ENCODE assay signal across 10 cellular contexts in the genomic region with DNA sequence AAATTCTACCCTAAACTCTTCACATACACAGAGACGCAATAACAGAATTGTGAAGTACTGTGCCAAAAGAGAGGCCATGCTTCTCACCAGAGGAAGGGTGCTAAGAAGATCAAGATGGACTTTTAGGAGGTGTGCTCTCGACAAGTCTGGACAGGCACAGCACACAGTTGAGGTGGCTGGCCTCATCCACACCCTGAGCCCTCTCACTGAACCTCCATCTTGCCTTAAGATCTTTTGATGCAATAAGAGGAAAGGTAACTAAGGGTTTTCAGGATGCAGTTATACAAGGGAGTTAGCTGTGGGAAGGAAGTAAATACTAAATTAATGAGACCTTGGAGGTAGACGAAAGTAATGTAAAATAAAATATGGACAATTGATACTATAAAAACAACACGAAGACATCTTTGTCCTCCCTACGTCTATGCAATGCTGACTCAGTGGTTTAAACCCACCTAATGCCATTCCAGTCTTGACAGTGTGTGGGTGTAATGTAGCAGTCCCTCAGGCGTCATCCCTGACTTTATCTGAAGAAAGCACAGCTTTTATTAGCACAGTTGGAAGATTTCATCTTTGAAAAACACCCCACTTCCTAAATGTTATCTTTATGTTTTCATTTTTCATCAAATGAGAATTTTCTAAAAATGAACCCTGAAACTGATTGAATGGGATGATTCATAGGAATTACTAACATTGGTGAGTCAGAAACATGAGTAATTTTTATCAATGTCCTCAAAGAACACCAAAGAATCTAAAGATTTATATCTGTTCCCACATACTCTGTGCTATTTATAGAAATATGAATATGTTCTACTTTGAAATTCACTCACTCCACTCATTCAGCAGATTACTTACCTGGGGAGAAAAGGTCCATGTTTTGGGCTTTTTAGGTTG. TPM values are rescaled to one million over a fixed set of nuclear protein-coding genes. Genes with fewer than 3 reads are reported as not detected.
DNase-seq lines count a peak whose midpoint lies in the region; ATAC-seq and TF ChIP-seq lines count a peak whose summit lies in the region.
"Had no signal": no experiment of that assay in that cellular context is flagged by ENCODE, and none has a peak within 500 bp of the region (broad histone marks: within the 10 kb centered on the region; RNA-seq: fewer than 3 reads in every experiment).

No MANE protein-coding gene starts in this region.

- no peak overlapping the region for H3K4me3 Mint-ChIP-seq in chondrocyte (ENCODE audit: unreplicated experiment)

- no peak for TF ChIP-seq CTCF in chondrocyte (IDR thresholded peaks at IDR 0.05)
- TF ChIP-seq CTCF in omental fat pad (IDR thresholded peaks at IDR 0.05): no peak

- H3K9me3 Mint-ChIP-seq in chondrocyte (ENCODE audit: low read depth): peaks cover 9% of the 10 kb centered on the region

- DNase-seq in Daoy (ENCODE audit: low read depth) (peak; percentile 77), M059J (ENCODE audit: low read depth) (peak; percentile 77), chondrocyte (ENCODE audit: low spot score) (no peak), omental fat pad (ENCODE audit: low spot score) (no peak), NCI-H345 treated with DMSO at 0.1 percent for 48 hours (lab: John Stamatoyannopoulos, UW; ENCODE audit: unreplicated experiment) (no peak), epidermal melanocyte (ENCODE audit: insufficient read length, low spot score) (no peak)
- DNase-seq: amygdala, NCI-H524 treated with DMSO at 0.1 percent for 48 hours had no signal

- ATAC-seq in omental fat pad (ENCODE audit: low FRiP score): peak; percentile 90
- no peak for ATAC-seq in HG02840 (IDR thresholded peaks at IDR 0.05; ENCODE audit: low FRiP score, unreplicated experiment)
- no peak for ATAC-seq in HG02610 (IDR thresholded peaks at IDR 0.05; ENCODE audit: unreplicated experiment)

- no peaks in the 10 kb centered on the region for H3K27me3 Mint-ChIP-seq in chondrocyte (ENCODE audit: low read depth)

- H3K4me1 Mint-ChIP-seq in chondrocyte (ENCODE audit: low read depth): peaks cover 17% of the 10 kb centered on the region

- H3K27ac Mint-ChIP-seq in chondrocyte (ENCODE audit: unreplicated experiment): peak overlapping the region; percentile 70

- peaks cover 5% of the 10 kb centered on the region for H3K36me3 Mint-ChIP-seq in chondrocyte (ENCODE audit: low read depth)

RNA-seq across cellular contexts. Expression of gene MALL, which starts 34.0 kb away (rescaled TPM):
- total RNA-seq in Daoy (2014; rRNA removed; shearing (Covaris generic)): 0.34 TPM in 1 of 2 replicates, not detected in the other
- 27.5 and 42.0 TPM in 2 replicates for total RNA-seq in M059J (2014; rRNA removed; shearing (Covaris generic))
- total RNA-seq in chondrocyte: 0.60 to 0.85 TPM (median 0.82 TPM) in 3 replicates
- total RNA-seq in omental fat pad: 10 to 100 TPM in 3 of 4 donors, 1 to 10 TPM in 1; 6.7 to 38.5 (median 17.1) TPM

RNA-seq across cellular contexts. Expression of gene NPHP1, which starts 55.2 kb away (rescaled TPM):
- total RNA-seq in Daoy (2014; rRNA removed; shearing (Covaris generic)): 4.8 and 7.5 TPM in 2 replicates
- 6.5 and 8.9 TPM in 2 replicates for total RNA-seq in M059J (2014; rRNA removed; shearing (Covaris generic))
- total RNA-seq in chondrocyte (2.6 to 4.8 TPM (median 3.3 TPM) in 3 replicates), omental fat pad (1 to 10 TPM; 2.4 to 7.4 (median 3.7) TPM)

Comparison
In these comparisons a context has a peak if more than half of its experiments do, and no peak if none do; other contexts are left out.
1. DNase-seq: peak in Daoy (single experiment) and M059J (single experiment); none in chondrocyte (single experiment), omental fat pad (single experiment), NCI-H345 treated with DMSO at 0.1 percent for 48 hours (single experiment) and epidermal melanocyte (single experiment).